Comparison of ENCODE assay signal across 8 cellular contexts in genomic region chr4:2933566-2934076, GRCh38. TPM values are rescaled to one million over a fixed set of nuclear protein-coding genes. Genes with fewer than 3 reads are reported as not detected.
A peak's percentile ranks its signal among the peaks of the same experiment; 100 is the strongest.
DNase-seq lines count a peak whose midpoint lies in the region; ATAC-seq and TF ChIP-seq lines count a peak whose summit lies in the region.

No MANE protein-coding gene starts in this region.

- DNase-seq in T-helper 2 cell treated with Interferon-gamma antibody and Interleukin-4, amounts not matched to agents 5 μg/mL and 100 μg/mL, for 36 hours (ENCODE audit: low spot score): no peak
- DNase-seq in T-helper 2 cell (no peak), body of pancreas (peak in 2 of 4 donors; percentile 33 to 35), DMS153 treated with DMSO at 0.1 percent for 48 hours (lab: John Stamatoyannopoulos, UW; ENCODE audit: unreplicated experiment) (no peak)
- no peak for DNase-seq in stimulated activated CD4-positive, alpha-beta T cell treated with anti-CD3 and anti-CD28 coated beads, Interleukin-1b, Interleukin-23, amount 100 ng/mL, for 48 hours

- intact Hi-C loops in body of pancreas (cut with DNase I): no loop called here

- H3K27me3 ChIP-seq in body of pancreas: no peaks in the 10 kb centered on the region
- no peaks in the 10 kb centered on the region for H3K27me3 ChIP-seq in liver (ENCODE audit: control insufficient read depth in 4 of 4, insufficient read depth in 4 of 4, low read length in 3 of 4)
- no peaks in the 10 kb centered on the region for H3K27me3 ChIP-seq in thymus (ENCODE audit: control insufficient read depth, insufficient read depth)

- ATAC-seq in body of pancreas (no peak), HG03095 (IDR thresholded peaks at IDR 0.05; ENCODE audit: unreplicated experiment) (no peak)

- peaks cover 46% of the 10 kb centered on the region for H3K36me3 Mint-ChIP-seq in T-helper 2 cell treated with Interferon-gamma antibody and Interleukin-4, amounts not matched to agents 5 μg/mL and 100 μg/mL, for 36 hours (ENCODE audit: low read depth)

- no peaks in the 10 kb centered on the region for H3K27me3 Mint-ChIP-seq in T-helper 2 cell treated with Interferon-gamma antibody and Interleukin-4, amounts not matched to agents 5 μg/mL and 100 μg/mL, for 36 hours (ENCODE audit: low read depth)

- no peak overlapping the region for H3K9ac ChIP-seq in liver (ENCODE audit: low read depth in 1 of 2, low read length in 2 of 2)

- peak overlapping the region; percentile 96 for H3K4me3 Mint-ChIP-seq in T-helper 2 cell treated with Interferon-gamma antibody and Interleukin-4, amounts not matched to agents 5 μg/mL and 100 μg/mL, for 36 hours

- peak overlapping the region; percentile 96 for H3K27ac Mint-ChIP-seq in T-helper 2 cell treated with Interferon-gamma antibody and Interleukin-4, amounts not matched to agents 5 μg/mL and 100 μg/mL, for 36 hours

- peak overlapping the region in 3 of 4 donors; percentile 51 to 92 (median 72) for H3K27ac ChIP-seq in body of pancreas
- H3K27ac ChIP-seq in liver (ENCODE audit: low read depth in 1 of 2, low read length in 2 of 2): peak overlapping the region; percentile 55 to 56
- peak overlapping the region; percentile 48 for H3K27ac ChIP-seq in thymus (ENCODE audit: low read depth)

- no peak for TF ChIP-seq CTCF in body of pancreas (IDR thresholded peaks at IDR 0.05)
- TF ChIP-seq CTCF in liver (IDR thresholded peaks at IDR 0.05; ENCODE audit: low read depth, low read length, missing input control): no peak

- no peak for TF ChIP-seq RAD21 in liver (IDR thresholded peaks at IDR 0.05)

- 20 to 75% methylated on average over 4 to 30 of the region's 31 CpGs for WGBS in body of pancreas, 2 donors
- 49% methylated on average over 31 of the region's 31 CpGs for WGBS in liver
- 51% methylated on average over 31 of the region's 31 CpGs for WGBS in thymus

- peaks cover 0 to 5% of the 10 kb centered on the region in 2 donors for H3K36me3 ChIP-seq in body of pancreas (replicated peaks in 1 of 2; ENCODE audit: insufficient read depth in 1 of 2, low read depth in 2 of 2)
- H3K36me3 ChIP-seq in liver (ENCODE audit: control insufficient read depth in 4 of 4, insufficient read depth in 3 of 4, low read depth in 1 of 4, low read length in 3 of 4): peaks cover 0 to 15% (median 6%) of the 10 kb centered on the region in 4 donors
- peaks cover 39% of the 10 kb centered on the region for H3K36me3 ChIP-seq in thymus (ENCODE audit: control insufficient read depth, insufficient read depth)

- no peaks in the 10 kb centered on the region for H3K9me3 Mint-ChIP-seq in T-helper 2 cell treated with Interferon-gamma antibody and Interleukin-4, amounts not matched to agents 5 μg/mL and 100 μg/mL, for 36 hours

- H3K4me3 ChIP-seq in body of pancreas (peak overlapping the region; percentile 87), liver (ENCODE audit: low read depth in 1 of 3, low read length in 3 of 3) (peak overlapping the region in 2 of 3 donors; percentile 43 to 91), thymus (ENCODE audit: low read length) (peak overlapping the region; percentile 94)

- TF ChIP-seq POLR2A in body of pancreas (IDR thresholded peaks at IDR 0.05): no peak

- H3K4me1 ChIP-seq in body of pancreas: peaks cover 61% of the 10 kb centered on the region
- peaks cover 9 to 35% (median 27%) of the 10 kb centered on the region in 4 donors for H3K4me1 ChIP-seq in liver (ENCODE audit: control insufficient read depth in 4 of 4, insufficient read depth in 4 of 4, low read length in 3 of 4)
- H3K4me1 ChIP-seq in thymus (ENCODE audit: control insufficient read depth, insufficient read depth, low read length): peaks cover 2% of the 10 kb centered on the region

- peaks cover 35% of the 10 kb centered on the region for H3K4me1 Mint-ChIP-seq in T-helper 2 cell treated with Interferon-gamma antibody and Interleukin-4, amounts not matched to agents 5 μg/mL and 100 μg/mL, for 36 hours (ENCODE audit: low read depth)

- H3K9me3 ChIP-seq in body of pancreas: no peaks in the 10 kb centered on the region
- no peaks in the 10 kb centered on the region for H3K9me3 ChIP-seq in liver (ENCODE audit: control insufficient read depth in 4 of 4, low read length in 3 of 4)
- no peaks in the 10 kb centered on the region for H3K9me3 ChIP-seq in thymus (ENCODE audit: control insufficient read depth)

TF ChIP-seq in liver, 16 proteins besides CTCF, POLR2A, EP300 and RAD21:
- TF ChIP-seq ATF3 (IDR thresholded peaks at IDR 0.05): no peak
- TF ChIP-seq ZBTB33 (IDR thresholded peaks at IDR 0.05): no peak
- no peak for TF ChIP-seq SP1 (IDR thresholded peaks at IDR 0.05)
- TF ChIP-seq FOXA1 (IDR thresholded peaks at IDR 0.05): no peak
- TF ChIP-seq HNF4A (conservative IDR thresholded peaks at IDR 0.05): no peak
- TF ChIP-seq HNF4G (IDR thresholded peaks at IDR 0.05): no peak
- no peak for TF ChIP-seq FOXA2 (IDR thresholded peaks at IDR 0.05)
- no peak for TF ChIP-seq REST (IDR thresholded peaks at IDR 0.05)
- TF ChIP-seq GABPA (IDR thresholded peaks at IDR 0.05 in 1 of 2, conservative IDR thresholded peaks at IDR 0.05 in 1 of 2): no peak
- no peak for TF ChIP-seq MAX (IDR thresholded peaks at IDR 0.05)
- TF ChIP-seq JUND (IDR thresholded peaks at IDR 0.05): no peak
- TF ChIP-seq YY1 (IDR thresholded peaks at IDR 0.05): no peak
- no peak for TF ChIP-seq RXRA (IDR thresholded peaks at IDR 0.05)
- TF ChIP-seq NR2F2 (IDR thresholded peaks at IDR 0.05): no peak
- TF ChIP-seq EGR1 (IDR thresholded peaks at IDR 0.05; ENCODE audit: low read depth in 2 of 2): no peak
- TF ChIP-seq TAF1 (conservative IDR thresholded peaks at IDR 0.05): no peak

RNA-seq across cellular contexts. Expression of gene NOP14, which starts 29.6 kb away (rescaled TPM):
- total RNA-seq in body of pancreas (10 to 100 TPM; 20.0 to 20.1 TPM), liver (10 to 100 TPM; 10.5 to 22.9 TPM)
- polyA plus RNA-seq in liver (10 to 100 TPM; 12.6 to 16.2 TPM), thymus (18.1 TPM)

RNA-seq across cellular contexts. Expression of gene GRK4, which starts 29.8 kb away (rescaled TPM):
- total RNA-seq in body of pancreas (10 to 100 TPM in 1 of 2 donors, 1 to 10 TPM in 1; 6.5 to 14.5 TPM), liver (1 to 10 TPM; 2.0 to 2.2 TPM)
- polyA plus RNA-seq in liver (1 to 10 TPM; 1.0 to 1.6 TPM), thymus (5.6 TPM)
